ENCODE assay signal across 1 cellular context in genomic region chr6:128209771-128210170, GRCh38.
TF ChIP-seq lines count a peak whose summit lies in the region.

No MANE protein-coding gene starts in this region.

TF ChIP-seq in HepG2, 621 proteins besides CTCF, POLR2A, EP300 and RAD21 (continued from another document):
- peak; percentile 66 for TF ChIP-seq ZBTB33 (CRISPR knock-in tag; IDR thresholded peaks at IDR 0.05)
- TF ChIP-seq ZNF687 (CRISPR knock-in tag; IDR thresholded peaks at IDR 0.05) = no peak
